Comparison of ENCODE assay signal across 8 cellular contexts in the genomic region with DNA sequence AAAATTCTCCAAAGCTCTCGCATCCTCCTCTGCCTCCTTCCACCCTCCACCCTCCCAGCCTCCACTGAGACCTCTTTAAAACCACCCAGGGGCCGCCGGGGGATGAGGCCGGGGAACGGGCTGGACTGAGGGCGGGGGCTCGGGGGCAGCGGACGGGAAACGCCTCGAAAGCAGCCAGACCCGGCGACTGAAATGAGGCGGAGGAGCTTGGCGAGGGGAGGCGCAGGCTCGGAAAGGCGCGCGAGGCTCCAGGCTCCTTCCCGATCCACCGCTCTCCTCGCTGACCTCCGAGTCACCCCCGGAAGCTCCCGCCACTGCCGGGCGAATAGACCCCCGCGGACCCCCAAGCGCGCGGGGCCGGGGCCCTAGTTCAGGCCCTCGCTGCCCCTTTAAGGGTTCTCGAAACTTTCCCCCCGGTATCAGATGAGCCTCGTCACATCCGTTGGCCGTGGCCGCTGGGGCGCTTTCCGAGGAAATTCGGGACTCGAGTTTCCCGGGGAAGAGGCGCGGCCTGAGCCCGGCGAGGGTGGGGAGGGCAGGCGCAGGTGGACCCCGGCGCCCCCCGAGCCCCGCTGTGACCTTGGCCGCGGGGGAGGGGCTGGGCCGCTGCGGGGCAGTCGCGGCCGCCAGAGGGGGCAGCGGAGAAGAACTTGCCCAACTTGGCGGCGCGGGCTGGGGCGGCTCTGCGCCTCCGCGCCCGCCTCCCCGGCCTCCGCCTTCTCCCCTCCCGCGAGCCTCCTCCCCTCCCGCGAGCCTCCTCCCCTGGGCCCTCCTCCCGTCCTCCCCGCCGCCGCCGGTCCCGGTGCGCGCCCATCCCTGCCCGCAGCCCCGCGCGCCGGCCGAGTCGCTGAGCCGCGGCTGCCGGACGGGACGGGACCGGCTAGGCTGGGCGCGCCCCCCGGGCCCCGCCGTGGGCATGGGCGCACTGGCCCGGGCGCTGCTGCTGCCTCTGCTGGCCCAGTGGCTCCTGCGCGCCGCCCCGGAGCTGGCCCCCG. TPM values are rescaled to one million over a fixed set of nuclear protein-coding genes. Genes with fewer than 3 reads are reported as not detected.
DNase-seq lines count a peak whose midpoint lies in the region; ATAC-seq and TF ChIP-seq lines count a peak whose summit lies in the region.

BACE2 (plus strand) TSS at position 813 of the 995 bp plus-strand sequence; CDS start at position 917, 104 bp downstream.

- H3K27ac Mint-ChIP-seq in activated naive CD8-positive, alpha-beta T cell treated with anti-CD3 and anti-CD28 coated beads, Interleukin-2, amount 10 ng/mL, durations not matched to agents 7 days and 5 days: no peak within 1 kb of the TSS

- H3K36me3 Mint-ChIP-seq in activated naive CD8-positive, alpha-beta T cell treated with anti-CD3 and anti-CD28 coated beads, Interleukin-2, amount 10 ng/mL, durations not matched to agents 7 days and 5 days: no peaks in the 10 kb centered on the region

- ATAC-seq in activated naive CD8-positive, alpha-beta T cell treated with anti-CD3 and anti-CD28 coated beads, Interleukin-2, amount 10 ng/mL, durations not matched to agents 7 days and 5 days (ENCODE audit: low read depth): peak; percentile 94
- peak; percentile 94 for ATAC-seq in omental fat pad (ENCODE audit: low FRiP score)
- no peak for ATAC-seq in HG03342 (IDR thresholded peaks at IDR 0.05; ENCODE audit: unreplicated experiment)

- POLR2A ChIA-PET in activated naive CD8-positive, alpha-beta T cell treated with anti-CD3 and anti-CD28 coated beads, Interleukin-2, amount 10 ng/mL, durations not matched to agents 7 days and 5 days (lab: Charles Lee): no interaction called here

- in situ Hi-C loops in Caki2 (cut with HindIII; ENCODE audit: low pct_unique_long_range_greater_than_20kb, low sequenced_read_pairs): no loop called here

- H3K4me1 ChIP-seq in NT2/D1 (ENCODE audit: insufficient read depth, insufficient read length): peaks cover 9% of the 10 kb centered on the region

- H3K4me3 ChIP-seq in H7 (ENCODE audit: insufficient read depth, low read depth, low read length) (peak within 1 kb of the TSS; percentile 63), NT2/D1 (ENCODE audit: insufficient read length, low read depth) (peak within 1 kb of the TSS; percentile 63)

- H3K9ac ChIP-seq in NT2/D1 (ENCODE audit: insufficient read length, low read depth): peak within 1 kb of the TSS; percentile 85

- H3K9me3 ChIP-seq in NT2/D1 (ENCODE audit: insufficient read depth, low read length): no peaks in the 10 kb centered on the region

- intact Hi-C loops in head of caudate nucleus (cut with DNase I): no loop called here

- peak in 1 of 3 donors; percentile 11 for TF ChIP-seq CTCF in omental fat pad (IDR thresholded peaks at IDR 0.05)

- H3K27me3 ChIP-seq in H7 (ENCODE audit: control insufficient read depth, insufficient read depth, low read length): peaks cover 36% of the 10 kb centered on the region
- peaks cover 21% of the 10 kb centered on the region for H3K27me3 ChIP-seq in NT2/D1 (ENCODE audit: insufficient read depth, insufficient read length)

- H3K36me3 ChIP-seq in H7 (replicated peaks; ENCODE audit: control insufficient read depth, insufficient read depth, low read length) (no peaks in the 10 kb centered on the region), NT2/D1 (ENCODE audit: insufficient read depth, insufficient read length, low read length) (peaks cover 6% of the 10 kb centered on the region)

- H3K4me1 Mint-ChIP-seq in activated naive CD8-positive, alpha-beta T cell treated with anti-CD3 and anti-CD28 coated beads, Interleukin-2, amount 10 ng/mL, durations not matched to agents 7 days and 5 days: peaks cover 9% of the 10 kb centered on the region

- peak; percentile 74 for DNase-seq in Caki2 (ENCODE audit: low read depth)
- peak; percentile 94 for DNase-seq in H7
- peak; percentile 81 for DNase-seq in NT2/D1 (ENCODE audit: low read depth, low spot score)
- DNase-seq in activated naive CD8-positive, alpha-beta T cell treated with anti-CD3 and anti-CD28 coated beads, Interleukin-2, amount 10 ng/mL, durations not matched to agents 7 days and 5 days: peak; percentile 83
- peak in 39 of 42 donors; percentile 22 to 81 (median 52) for DNase-seq in head of caudate nucleus
- DNase-seq in omental fat pad (ENCODE audit: low spot score): peak; percentile 25
- DNase-seq in ureter (ENCODE audit: low spot score): peak; percentile 86

- H3K4me3 Mint-ChIP-seq in activated naive CD8-positive, alpha-beta T cell treated with anti-CD3 and anti-CD28 coated beads, Interleukin-2, amount 10 ng/mL, durations not matched to agents 7 days and 5 days: peak within 1 kb of the TSS; percentile 81

- peaks cover 56% of the 10 kb centered on the region for H3K27me3 Mint-ChIP-seq in activated naive CD8-positive, alpha-beta T cell treated with anti-CD3 and anti-CD28 coated beads, Interleukin-2, amount 10 ng/mL, durations not matched to agents 7 days and 5 days

- H3K9me3 Mint-ChIP-seq in activated naive CD8-positive, alpha-beta T cell treated with anti-CD3 and anti-CD28 coated beads, Interleukin-2, amount 10 ng/mL, durations not matched to agents 7 days and 5 days: no peaks in the 10 kb centered on the region

RNA-seq across cellular contexts. Expression of gene BACE2, which starts in this region (rescaled TPM):
- 23.5 and 33.8 TPM in 2 replicates for total RNA-seq in Caki2 (2014; rRNA removed; shearing (Covaris generic); ENCODE audit: low replicate concordance)
- total RNA-seq in H7 (2014; rRNA removed; shearing (Covaris generic)): 13.4 and 14.2 TPM in 2 replicates
- total RNA-seq in activated naive CD8-positive, alpha-beta T cell treated with anti-CD3 and anti-CD28 coated beads, Interleukin-2, amount 10 ng/mL, durations not matched to agents 7 days and 5 days: 1 to 10 TPM; 5.1 to 5.2 TPM
- total RNA-seq in omental fat pad (10 to 100 TPM; 23.5 to 39.3 (median 37.0) TPM), ureter (52.9 TPM)

Comparison
In these comparisons a context has a peak if more than half of its experiments do, and no peak if none do; other contexts are left out.
1. DNase-seq: peak in every context shown above with its lines; median percentile 94 in H7; 86 in ureter; 83 in activated naive CD8-positive, alpha-beta T cell treated with anti-CD3 and anti-CD28 coated beads, Interleukin-2, amount 10 ng/mL, durations not matched to agents 7 days and 5 days; 81 in NT2/D1; 74 in Caki2; 52 in head of caudate nucleus; 25 in omental fat pad.